12 cellular contexts compared by ENCODE assay signal in the genomic region with DNA sequence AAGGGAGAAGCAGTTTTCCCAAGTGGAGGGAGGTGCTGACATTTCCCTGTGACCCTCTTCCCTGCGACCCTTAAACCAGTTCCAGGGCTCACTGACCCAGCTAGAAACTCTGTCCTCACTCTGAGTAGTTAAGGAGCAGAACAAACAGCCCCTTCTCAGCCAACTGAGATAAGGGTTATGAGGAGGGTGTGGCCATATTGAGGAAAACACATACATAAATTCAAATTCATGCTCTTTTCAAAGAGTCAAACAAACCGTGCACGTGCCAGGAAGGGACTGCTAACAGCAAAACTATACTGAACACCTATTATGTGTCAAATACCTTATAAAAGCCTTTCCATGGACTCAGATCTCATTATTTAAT. TPM values are rescaled to one million over a fixed set of nuclear protein-coding genes. Genes with fewer than 3 reads are reported as not detected.
A peak's percentile ranks its signal among the peaks of the same experiment; 100 is the strongest.
DNase-seq lines count a peak whose midpoint lies in the region; ATAC-seq and TF ChIP-seq lines count a peak whose summit lies in the region.
"Had no signal": no experiment of that assay in that cellular context is flagged by ENCODE, and none has a peak within 500 bp of the region (broad histone marks: within the 10 kb centered on the region; RNA-seq: fewer than 3 reads in every experiment).

No MANE protein-coding gene starts in this region.

- no peak overlapping the region for H3K4me2 ChIP-seq in mammary epithelial cell (ENCODE audit: insufficient read depth, low read depth, low read length)

- H3K27ac ChIP-seq in breast epithelium (peak overlapping the region; percentile 50 to 74), mammary epithelial cell (ENCODE audit: insufficient read depth, low read depth, low read length) (no peak overlapping the region), mucosa of rectum (ENCODE audit: low read depth in 2 of 2, low read length in 2 of 2) (peak overlapping the region; percentile 86), urinary bladder (ENCODE audit: low read depth) (peak overlapping the region; percentile 44)

- no peak overlapping the region for H3K4me3 Mint-ChIP-seq in activated T-helper 2 cell treated with anti-CD3 and anti-CD28 coated beads, Interferon-gamma antibody, Interleukin-2, Interleukin-4, amounts not matched to agents 10 μg/mL and 5 μg/mL and 100 μg/mL, durations not matched to agents 14 hours and 24 hours and 36 hours (ENCODE audit: low read depth)

- H3K9me3 ChIP-seq in breast epithelium (no peaks in the 10 kb centered on the region), mammary epithelial cell (replicated peaks; ENCODE audit: insufficient read depth, low read length) (no peaks in the 10 kb centered on the region), mucosa of rectum (ENCODE audit: control insufficient read depth in 2 of 2, low read length in 2 of 2) (no peaks in the 10 kb centered on the region)
- H3K9me3 ChIP-seq: BE2C had no signal

- CTCF ChIA-PET in mammary epithelial cell (lab: Charles Lee; ENCODE audit: low non-redundant PET), result interaction anchor here (0.9 kb wide), 1 partner anchor 327 kb away, joined by 3 read pairs; no protein-coding TSS in a partner anchor

- no peaks in the 10 kb centered on the region for H3K79me2 ChIP-seq in mammary epithelial cell (ENCODE audit: insufficient read depth, low read length)

- in situ Hi-C loops in mammary epithelial cell (cut with MboI; ENCODE audit: low sequenced_read_pairs in 2 of 2), result no loop called here

- H3K9me3 Mint-ChIP-seq in activated T-helper 2 cell treated with anti-CD3 and anti-CD28 coated beads, Interferon-gamma antibody, Interleukin-2, Interleukin-4, amounts not matched to agents 10 μg/mL and 5 μg/mL and 100 μg/mL, durations not matched to agents 14 hours and 24 hours and 36 hours, result no peaks in the 10 kb centered on the region

- no peak overlapping the region for H2AFZ ChIP-seq in mammary epithelial cell (ENCODE audit: low read depth, low read length)

- H3K36me3 ChIP-seq in breast epithelium (no peaks in the 10 kb centered on the region), mammary epithelial cell (ENCODE audit: insufficient read depth, low read length) (no peaks in the 10 kb centered on the region), mucosa of rectum (ENCODE audit: control insufficient read depth in 2 of 2, insufficient read depth in 2 of 2, low read length in 2 of 2) (peaks cover 0 to 3% of the 10 kb centered on the region in 2 donors), urinary bladder (ENCODE audit: insufficient read depth) (no peaks in the 10 kb centered on the region)
- H3K36me3 ChIP-seq: BE2C had no signal

- dilution Hi-C loops in mammary epithelial cell (cut with HindIII; ENCODE audit: low sequenced_read_pairs), result no loop called here

- no TSS peak for BruUV-seq in mammary epithelial cell (replicated peaks; lab: Mats Ljungman, UMichigan)

- H3K27me3 Mint-ChIP-seq in activated T-helper 2 cell treated with anti-CD3 and anti-CD28 coated beads, Interferon-gamma antibody, Interleukin-2, Interleukin-4, amounts not matched to agents 10 μg/mL and 5 μg/mL and 100 μg/mL, durations not matched to agents 14 hours and 24 hours and 36 hours (ENCODE audit: low read depth), result no peaks in the 10 kb centered on the region

- no peak for ATAC-seq in GM21360 (IDR thresholded peaks at IDR 0.05; ENCODE audit: unreplicated experiment)
- no peak for ATAC-seq in GM21390 (IDR thresholded peaks at IDR 0.05; ENCODE audit: unreplicated experiment)

- TF ChIP-seq POLR2A in breast epithelium (IDR thresholded peaks at IDR 0.05), result no peak

- H3K4me3 ChIP-seq in breast epithelium (no peak overlapping the region), mammary epithelial cell (replicated peaks in 1 of 3; ENCODE audit: insufficient read depth in 1 of 3, low read depth in 2 of 3, low read length in 3 of 3) (no peak overlapping the region), mucosa of rectum (ENCODE audit: low read length in 2 of 2) (peak overlapping the region in 1 of 2 donors; percentile 58), urinary bladder (ENCODE audit: low read depth, low read length) (no peak overlapping the region)

- no peak for TF ChIP-seq CTCF in breast epithelium (IDR thresholded peaks at IDR 0.05)
- no peak for TF ChIP-seq CTCF in mammary epithelial cell (conservative IDR thresholded peaks at IDR 0.05 in 1 of 2, IDR thresholded peaks at IDR 0.05 in 1 of 2; ENCODE audit: extremely low read depth in 1 of 2, insufficient read depth in 1 of 2, low read depth in 1 of 2, low read length in 2 of 2)

- H3K4me1 ChIP-seq in breast epithelium (peaks cover 9 to 36% of the 10 kb centered on the region in 2 donors), mammary epithelial cell (ENCODE audit: insufficient read depth, low read length) (peaks cover 11% of the 10 kb centered on the region), mucosa of rectum (ENCODE audit: control insufficient read depth in 2 of 2, insufficient read depth in 2 of 2, low read length in 2 of 2) (peaks cover 61 to 63% of the 10 kb centered on the region in 2 donors), urinary bladder (ENCODE audit: insufficient read depth) (peaks cover 2% of the 10 kb centered on the region)
- H3K4me1 ChIP-seq: BE2C had no signal

- no peaks in the 10 kb centered on the region for H4K20me1 ChIP-seq in mammary epithelial cell (ENCODE audit: insufficient read depth, low read length)

- no peak for DNase-seq in breast epithelium (ENCODE audit: low spot score in 2 of 2)
- DNase-seq in mammary epithelial cell, result no peak
- no peak for DNase-seq in activated T-helper 2 cell treated with anti-CD3 and anti-CD28 coated beads, Interferon-gamma antibody, Interleukin-2, Interleukin-4, amounts not matched to agents 10 μg/mL and 5 μg/mL and 100 μg/mL, durations not matched to agents 14 hours and 24 hours and 36 hours (ENCODE audit: low spot score)
- no peak for DNase-seq in globus pallidus (ENCODE audit: low spot score)
- DNase-seq: BE2C, cortex of kidney, NCI-H1436, RPMI8226 had no signal

- WGBS in mammary epithelial cell (ENCODE audit: low coverage, missing lambda C conversion rate), result 100% methylated on average over 3 of the region's 3 CpGs
- WGBS in urinary bladder, result 10% methylated on average over 3 of the region's 3 CpGs

- H3K9ac ChIP-seq in mammary epithelial cell (ENCODE audit: insufficient read depth, low read length), result no peak overlapping the region
- H3K9ac ChIP-seq in mucosa of rectum (ENCODE audit: low read depth in 1 of 2, low read length in 2 of 2), result peak overlapping the region; percentile 53 to 64

- peaks cover 72% of the 10 kb centered on the region for H3K36me3 Mint-ChIP-seq in activated T-helper 2 cell treated with anti-CD3 and anti-CD28 coated beads, Interferon-gamma antibody, Interleukin-2, Interleukin-4, amounts not matched to agents 10 μg/mL and 5 μg/mL and 100 μg/mL, durations not matched to agents 14 hours and 24 hours and 36 hours (ENCODE audit: low read depth)

- H3K27ac Mint-ChIP-seq in activated T-helper 2 cell treated with anti-CD3 and anti-CD28 coated beads, Interferon-gamma antibody, Interleukin-2, Interleukin-4, amounts not matched to agents 10 μg/mL and 5 μg/mL and 100 μg/mL, durations not matched to agents 14 hours and 24 hours and 36 hours, result peak overlapping the region; percentile 38

- H3K27me3 ChIP-seq in breast epithelium (no peaks in the 10 kb centered on the region), mammary epithelial cell (ENCODE audit: insufficient read depth, low read length) (no peaks in the 10 kb centered on the region), mucosa of rectum (ENCODE audit: control insufficient read depth in 2 of 2, insufficient read depth in 2 of 2, low read length in 2 of 2) (no peaks in the 10 kb centered on the region)
- H3K27me3 ChIP-seq: BE2C had no signal

- peaks cover 71% of the 10 kb centered on the region for H3K4me1 Mint-ChIP-seq in activated T-helper 2 cell treated with anti-CD3 and anti-CD28 coated beads, Interferon-gamma antibody, Interleukin-2, Interleukin-4, amounts not matched to agents 10 μg/mL and 5 μg/mL and 100 μg/mL, durations not matched to agents 14 hours and 24 hours and 36 hours (ENCODE audit: low read depth)

- intact Hi-C loops in breast epithelium (cut with DNase I; ENCODE audit: low total_unique reads) (loop anchor here (10.0 kb wide), 1 partner anchor 482 kb away; no protein-coding TSS in a partner anchor), mammary epithelial cell (cut with micrococcal nuclease) (no loop called here)
- intact Hi-C loops in activated T-helper 2 cell treated with anti-CD3 and anti-CD28 coated beads, Interferon-gamma antibody, Interleukin-2, Interleukin-4, amounts not matched to agents 10 μg/mL and 5 μg/mL and 100 μg/mL, durations not matched to agents 14 hours and 24 hours and 36 hours (cut with micrococcal nuclease), result loop anchor here (10.0 kb wide), 1 partner anchor 622 kb away; no protein-coding TSS in a partner anchor

RNA-seq across cellular contexts. Expression of a gene that starts 4.9 kb away (rescaled TPM):
- total RNA-seq in breast epithelium (10 to 100 TPM; 20.1 to 52.0 (median 35.7) TPM), mammary epithelial cell (1 to 10 TPM; 4.5 to 8.1 TPM), urinary bladder (21.2 TPM)
- polyA plus RNA-seq in mammary epithelial cell (2.8 TPM), urinary bladder (25.5 TPM)
- polyA minus RNA-seq in mammary epithelial cell, result 6.4 TPM
- 152 TPM in 2 replicates for total RNA-seq in activated T-helper 2 cell treated with anti-CD3 and anti-CD28 coated beads, Interferon-gamma antibody, Interleukin-2, Interleukin-4, amounts not matched to agents 10 μg/mL and 5 μg/mL and 100 μg/mL, durations not matched to agents 14 hours and 24 hours and 36 hours
